ENCODE assay signal across 2 cellular contexts in the genomic region with DNA sequence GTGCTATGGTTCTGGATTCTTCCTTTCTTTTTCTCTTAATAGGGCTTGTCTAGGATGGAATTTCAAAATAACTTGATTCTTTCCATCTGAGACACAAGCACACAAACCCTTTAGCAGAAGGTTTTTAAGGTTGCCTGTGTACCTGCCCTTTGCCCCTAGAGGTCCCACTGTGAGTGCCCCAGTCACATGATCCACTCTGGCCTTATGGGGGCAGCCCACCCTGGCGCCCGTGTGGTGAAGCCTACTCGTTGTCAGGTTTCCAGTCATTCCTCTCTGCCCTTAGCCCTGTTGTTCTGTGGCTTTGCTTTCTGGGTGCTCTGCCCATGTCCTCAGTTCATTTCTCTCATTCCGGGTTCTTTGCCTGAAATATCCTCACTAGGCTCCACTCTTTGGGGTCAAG.
A peak's percentile ranks its signal among the peaks of the same experiment; 100 is the strongest.
TF ChIP-seq lines count a peak whose summit lies in the region.

No MANE protein-coding gene starts in this region.

TF ChIP-seq in H1, 55 proteins besides CTCF, POLR2A, EP300 and RAD21:
- TF ChIP-seq USF2 (IDR thresholded peaks at IDR 0.05; ENCODE audit: low read length) (0 out of 2 replicates have a peak, but pooled peaks have one; percentile 14), RFX5 (IDR thresholded peaks at IDR 0.05; ENCODE audit: borderline replicate concordance, low read depth, low read length) (no peak)
TF ChIP-seq in H1: peak in this region for 1.

TF ChIP-seq in HEK293T, 16 proteins besides CTCF, POLR2A, EP300 and RAD21:
- no peak for TF ChIP-seq SUZ12 (IDR thresholded peaks at IDR 0.05)
- TF ChIP-seq FOXM1 (IDR thresholded peaks at IDR 0.05; ENCODE audit: borderline replicate concordance) = no peak
- no peak for TF ChIP-seq ELF4 (IDR thresholded peaks at IDR 0.05)
- no peak for TF ChIP-seq FOXA1 (IDR thresholded peaks at IDR 0.05)
- TF ChIP-seq SP1 (IDR thresholded peaks at IDR 0.05) = no peak
- no peak for TF ChIP-seq FOXK2 (IDR thresholded peaks at IDR 0.05)
- TF ChIP-seq LEF1 (IDR thresholded peaks at IDR 0.05; ENCODE audit: borderline replicate concordance) = no peak
- TF ChIP-seq ZNF384 (IDR thresholded peaks at IDR 0.05) = no peak
- TF ChIP-seq, protein P1, sequence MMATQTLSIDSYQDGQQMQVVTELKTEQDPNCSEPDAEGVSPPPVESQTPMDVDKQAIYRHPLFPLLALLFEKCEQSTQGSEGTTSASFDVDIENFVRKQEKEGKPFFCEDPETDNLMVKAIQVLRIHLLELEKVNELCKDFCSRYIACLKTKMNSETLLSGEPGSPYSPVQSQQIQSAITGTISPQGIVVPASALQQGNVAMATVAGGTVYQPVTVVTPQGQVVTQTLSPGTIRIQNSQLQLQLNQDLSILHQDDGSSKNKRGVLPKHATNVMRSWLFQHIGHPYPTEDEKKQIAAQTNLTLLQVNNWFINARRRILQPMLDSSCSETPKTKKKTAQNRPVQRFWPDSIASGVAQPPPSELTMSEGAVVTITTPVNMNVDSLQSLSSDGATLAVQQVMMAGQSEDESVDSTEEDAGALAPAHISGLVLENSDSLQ (IDR thresholded peaks at IDR 0.05) = no peak
